1 cellular context compared by ENCODE assay signal in genomic region chr12:125092872-125093680, GRCh38.
TF ChIP-seq lines count a peak whose summit lies in the region.

No MANE protein-coding gene starts in this region.

TF ChIP-seq in IMR-90, 13 proteins besides CTCF, POLR2A, EP300 and RAD21 (continued from another document):
- TF ChIP-seq ELK1 (IDR thresholded peaks at IDR 0.05; ENCODE audit: borderline replicate concordance, low read depth, low read length) (no peak), MXI1 (IDR thresholded peaks at IDR 0.05; ENCODE audit: borderline replicate concordance, low read depth, low read length) (no peak), CEBPB (IDR thresholded peaks at IDR 0.05; ENCODE audit: low read depth, low read length) (no peak), FOS (IDR thresholded peaks at IDR 0.05; ENCODE audit: low read depth, low read length) (no peak), RFX5 (IDR thresholded peaks at IDR 0.05; ENCODE audit: low read depth, low read length) (no peak), SMC3 (IDR thresholded peaks at IDR 0.05; ENCODE audit: low read depth, low read length) (no peak), BHLHE40 (IDR thresholded peaks at IDR 0.05; ENCODE audit: low read depth, low read length) (no peak), MAZ (IDR thresholded peaks at IDR 0.05; ENCODE audit: borderline replicate concordance, low read depth, low read length) (no peak), MAFK (IDR thresholded peaks at IDR 0.05; ENCODE audit: low read depth, low read length) (no peak)
